Comparison of ENCODE assay signal across 8 cellular contexts in genomic region chr6:105646391-105646867, GRCh38.
DNase-seq lines count a peak whose midpoint lies in the region; ATAC-seq and TF ChIP-seq lines count a peak whose summit lies in the region.

No MANE protein-coding gene starts in this region.

- ATAC-seq in HG02885 (IDR thresholded peaks at IDR 0.05; ENCODE audit: poor library complexity, unreplicated experiment) (peak; percentile 92), T-helper 17 cell (peak; percentile 69), mucosa of descending colon (peak; percentile 79), left ventricle myocardium superior (no peak)

- H3K36me3 ChIP-seq in mucosa of descending colon (ENCODE audit: low read depth), result no peaks in the 10 kb centered on the region

- peaks cover 27% of the 10 kb centered on the region for H3K4me1 Mint-ChIP-seq in T-helper 17 cell

- DNase-seq in activated effector memory CD4-positive, alpha-beta T cell treated with anti-CD3 and anti-CD28 coated beads, Interleukin-2, amount 50 U/mL, for 16 hours, result peak; percentile 68
- no peak for DNase-seq in activated effector memory CD4-positive, alpha-beta T cell treated with Interleukin-2 at 50 U/mL for 16 hours
- DNase-seq in T-helper 17 cell (no peak), mucosa of descending colon (no peak), G401 (ENCODE audit: low spot score) (no peak), left ventricle myocardium superior (no peak), DMS 273 treated with DMSO at 0.1 percent for 48 hours (lab: John Stamatoyannopoulos, UW) (no peak)

- no peak overlapping the region for H3K4me3 ChIP-seq in mucosa of descending colon

- H3K27ac Mint-ChIP-seq in T-helper 17 cell, result peak overlapping the region; percentile 29

- peaks cover 4% of the 10 kb centered on the region for H3K4me1 ChIP-seq in mucosa of descending colon (ENCODE audit: low read depth)

- H3K9me3 ChIP-seq in T-helper 17 cell (ENCODE audit: control insufficient read depth, low read length, poor library complexity, severe bottlenecking) (no peaks in the 10 kb centered on the region), mucosa of descending colon (no peaks in the 10 kb centered on the region)

- intact Hi-C loops in mucosa of descending colon (cut with DNase I, micrococcal nuclease), result no loop called here
- intact Hi-C loops in left ventricle myocardium superior (cut with micrococcal nuclease), result no loop called here

- TF ChIP-seq CTCF in mucosa of descending colon (IDR thresholded peaks at IDR 0.05), result no peak

- H3K4me3 Mint-ChIP-seq in T-helper 17 cell, result peak overlapping the region; percentile 5

- no peaks in the 10 kb centered on the region for H3K36me3 Mint-ChIP-seq in T-helper 17 cell (ENCODE audit: low read depth)

- peaks cover 21% of the 10 kb centered on the region for H3K27me3 Mint-ChIP-seq in T-helper 17 cell

- in situ Hi-C loops in G401 (cut with HindIII; ENCODE audit: low sequenced_read_pairs), result no loop called here
